In the genomic region with DNA sequence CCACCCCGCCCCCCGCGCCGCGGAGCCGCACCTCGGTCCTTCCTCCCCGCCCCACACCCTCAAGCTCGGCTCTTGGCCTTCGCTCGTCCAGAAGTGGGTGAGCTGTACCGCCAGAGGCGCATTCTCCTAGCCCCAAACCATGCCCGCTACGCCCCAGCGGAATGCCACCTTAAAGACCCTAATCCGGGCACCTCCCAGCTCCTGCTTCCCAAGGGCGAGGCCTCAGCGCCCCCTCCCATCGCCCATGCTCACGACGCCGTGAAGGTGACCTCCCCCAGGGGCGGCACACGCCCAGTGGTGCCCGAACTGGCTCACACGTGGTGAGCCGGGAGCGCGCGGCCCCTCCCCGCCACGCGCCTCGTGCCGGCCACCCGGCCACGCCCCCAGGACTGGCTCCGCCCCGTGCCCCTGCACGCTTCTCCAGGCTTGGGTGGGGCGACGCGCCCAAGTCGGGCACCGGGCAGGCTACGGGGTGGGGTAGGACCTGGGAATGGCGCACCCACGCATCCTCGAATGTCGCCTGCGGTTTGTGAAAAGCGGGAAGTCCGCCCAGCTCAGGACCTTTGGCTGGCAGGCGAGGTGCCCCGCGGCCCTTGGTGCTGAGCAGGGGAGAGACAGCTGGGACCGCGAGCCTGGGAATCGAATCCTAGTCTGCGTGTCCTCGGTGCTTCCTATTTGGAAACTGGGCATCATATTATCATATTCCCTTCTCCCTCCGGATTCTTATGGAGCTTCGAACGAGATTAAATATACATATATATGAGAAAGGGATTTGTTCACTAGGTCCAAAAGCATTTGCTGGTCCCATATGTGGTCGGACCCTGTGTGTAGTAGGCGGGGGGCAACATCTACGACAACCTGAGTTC, we compare ENCODE assay signal across 8 cellular contexts. TPM values are rescaled to one million over a fixed set of nuclear protein-coding genes. Genes with fewer than 3 reads are reported as not detected.
A peak's percentile ranks its signal among the peaks of the same experiment; 100 is the strongest.
DNase-seq lines count a peak whose midpoint lies in the region; ATAC-seq, FAIRE-seq and TF ChIP-seq lines count a peak whose summit lies in the region.

No MANE protein-coding gene starts in this region.

- peaks cover 7 to 29% of the 10 kb centered on the region in 2 experiments for H3K79me2 ChIP-seq in H1 (ENCODE audit: control insufficient read depth in 1 of 2, insufficient read depth in 2 of 2, low read length in 2 of 2)

- peaks cover 4 to 27% (median 17%) of the 10 kb centered on the region in 4 experiments for H3K4me1 ChIP-seq in H1 (replicated peaks in 1 of 4; ENCODE audit: control insufficient read depth in 3 of 4, insufficient read depth in 4 of 4, low read length in 3 of 4)

- peak overlapping the region; percentile 21 for H4K8ac ChIP-seq in H1 (ENCODE audit: extremely low read depth, insufficient read depth, low read length)

- peak; percentile 26 to 44 (median 33); a peak in 3 of 4 replicates for TF ChIP-seq CTCF in H1 (IDR thresholded peaks at IDR 0.05; ENCODE audit: control extremely low read depth in 1 of 3, insufficient read depth in 1 of 3, low read depth in 1 of 3, low read length in 3 of 3)

- peak overlapping the region; percentile 88 for H2BK5ac ChIP-seq in H1 (ENCODE audit: low read depth, low read length)

- peak overlapping the region; percentile 81 for H3K4ac ChIP-seq in H1 (replicated peaks; ENCODE audit: insufficient read length, low read depth, low read length)

- peak overlapping the region; percentile 24 for H2BK120ac ChIP-seq in H1 (replicated peaks; ENCODE audit: low read depth, low read length)

- WGBS in H1 (ENCODE audit: extremely low coverage in 1 of 2, insufficient coverage in 1 of 2, insufficient read length in 1 of 2, insufficient replicate concordance in 2 of 2, low coverage in 1 of 2, low lambda C conversion rate in 2 of 2, missing lambda C conversion rate in 1 of 2), 2 experiments: 2% methylated on average over 46 of the region's 68 CpGs; no CpG with 5 or more reads in 1 of the 2 experiments

- H2BK20ac ChIP-seq in H1 (ENCODE audit: low read length): no peak overlapping the region

- peak overlapping the region in 3 of 4 experiments; percentile 62 to 69 (median 67); a peak in 5 of 7 replicates for H3K9ac ChIP-seq in H1 (replicated peaks in 1 of 4; ENCODE audit: extremely low read depth in 1 of 4, low read depth in 3 of 4, low read length in 3 of 4)

- peak overlapping the region; percentile 59; the same call in 1 of the 2 replicates for H2AK5ac ChIP-seq in H1 (ENCODE audit: low read depth, low read length)

- no peak overlapping the region for H2AFZ ChIP-seq in H1 (ENCODE audit: low read length)

- H3K27me3 ChIP-seq in H1 (replicated peaks in 1 of 4; ENCODE audit: control insufficient read depth in 3 of 4, extremely low read depth in 1 of 4, insufficient read depth in 3 of 4, low read length in 3 of 4): no peaks in the 10 kb centered on the region

- peaks cover 9% of the 10 kb centered on the region; the same call in 1 of the 2 replicates for H3K23me2 ChIP-seq in H1 (ENCODE audit: low read depth, low read length)

- no peaks in the 10 kb centered on the region for H3K9me3 ChIP-seq in H1 (ENCODE audit: insufficient read depth in 2 of 2, low read depth in 1 of 2, low read length in 1 of 2)

- CTCF ChIA-PET in H1 (lab: Charles Lee; ENCODE audit: partially characterized antibody): interaction anchor here (0.7 to 5.7 kb wide), 8 partner anchors 15 to 98 kb away, joined by 3 to 36 read pairs (median 4); partner anchors contain the start of genes DEFB129 and ZCCHC3

- H3K23ac ChIP-seq in H1 (ENCODE audit: insufficient read length): no peak overlapping the region

- H3K56ac ChIP-seq in H1 (replicated peaks; ENCODE audit: insufficient read length, low read depth, low read length): peak overlapping the region; percentile 54

- H3K36me3 ChIP-seq in H1 (ENCODE audit: control insufficient read depth in 2 of 4, insufficient read depth in 4 of 4, low read length in 3 of 4): peaks cover 0 to 3% (median 0%) of the 10 kb centered on the region in 4 experiments; a peak in 1 of 8 replicates

- H3K18ac ChIP-seq in H1 (ENCODE audit: extremely low read depth, low read length): peak overlapping the region; percentile 98

- peak overlapping the region; percentile 60; the same call in 1 of the 2 replicates for H2BK12ac ChIP-seq in H1 (ENCODE audit: low read depth, low read length)

- H3K4me3 ChIP-seq in H1 (ENCODE audit: extremely low read depth in 1 of 4, insufficient read depth in 2 of 4, low read depth in 3 of 4, low read length in 4 of 4): peak overlapping the region; percentile 63 to 92 (median 73)

- peaks cover 7% of the 10 kb centered on the region for H3K79me1 ChIP-seq in H1 (ENCODE audit: low read depth, low read length)

- peak overlapping the region; percentile 69 for H3K27ac ChIP-seq in H1 (ENCODE audit: low read depth, low read length)

- H3K4me2 ChIP-seq in H1 (ENCODE audit: insufficient read depth in 1 of 2, low read depth in 2 of 2, low read length in 2 of 2): peak overlapping the region; percentile 84 to 92

- H3K14ac ChIP-seq in H1 (ENCODE audit: insufficient read length): no peak overlapping the region

- H2BK15ac ChIP-seq in H1 (ENCODE audit: low read length): peak overlapping the region; percentile 88; the same call in 1 of the 2 replicates

- peak overlapping the region; percentile 87 for H4K5ac ChIP-seq in H1 (ENCODE audit: insufficient read length, low read depth, low read length)

- H4K20me1 ChIP-seq in H1 (replicated peaks in 1 of 2; ENCODE audit: control insufficient read depth in 1 of 2, insufficient read depth in 2 of 2, low read length in 2 of 2): peaks cover 11 to 17% of the 10 kb centered on the region in 2 experiments

- TF ChIP-seq RAD21 in H1 (IDR thresholded peaks at IDR 0.05 in 1 of 2, conservative IDR thresholded peaks at IDR 0.05 in 1 of 2; ENCODE audit: low read depth in 2 of 2, low read length in 2 of 2): peak; percentile 20 to 42

- POLR2A ChIA-PET in H1 (lab: Charles Lee; ENCODE audit: partially characterized antibody): interaction anchor here (0.8 to 7.7 kb wide), 21 partner anchors 9 to 220 kb away, joined by 3 to 97 read pairs (median 5); partner anchors contain the start of genes CSNK2A1, NRSN2 and TRIB3

- peak overlapping the region; percentile 98 for H4K91ac ChIP-seq in H1 (replicated peaks; ENCODE audit: insufficient read length, low read length)

- peak; percentile 44 for ATAC-seq in GM19467 (IDR thresholded peaks at IDR 0.05; ENCODE audit: unreplicated experiment)

- TF ChIP-seq EP300 in H1 (IDR thresholded peaks at IDR 0.05; ENCODE audit: borderline replicate concordance in 1 of 2, low read depth in 2 of 2, low read length in 2 of 2): peak in 1 of 2 experiments; percentile 22; a peak in 1 of 3 replicates

- no peak for FAIRE-seq in H1 (lab: Jason Lieb, UNC)

- DNase-seq in COR-L47 (lab: John Stamatoyannopoulos, UW) (peak; percentile 93), HS-27A (ENCODE audit: low read depth) (peak; percentile 86), NOMO-1 (lab: John Stamatoyannopoulos, UW; ENCODE audit: unreplicated experiment in 2 of 2) (peak; percentile 74 to 84), H1 (ENCODE audit: low read depth in 1 of 2, low spot score in 2 of 2) (peak in 1 of 2 experiments; percentile 95), mesenteric fat pad (ENCODE audit: low spot score) (peak; percentile 98)
- DNase-seq in activated CD8-positive, alpha-beta memory T cell treated with anti-CD3 and anti-CD28 coated beads for 4 hours (ENCODE audit: low read depth in 2 of 2): peak; percentile 83 to 86
- DNase-seq in stimulated activated CD8-positive, alpha-beta memory T cell treated with anti-CD3 and anti-CD28 coated beads, Interleukin-15, amount 100 ng/mL, for 1 hour (ENCODE audit: low read depth): peak; percentile 79

- peak in 1 of 2 experiments; percentile 56; a peak in 2 of 3 replicates for TF ChIP-seq POLR2A in H1 (IDR thresholded peaks at IDR 0.05; ENCODE audit: control extremely low read depth in 1 of 2, low read depth in 2 of 2, low read length in 2 of 2)

RNA-seq across cellular contexts. Expression of gene SOX12, which starts 0.9 kb away (rescaled TPM):
- total RNA-seq in H1 (2021; fragmentation: NEBNext Ultra II Directional; extraction: Animal tissue kit (Norgen Biotek cat#: 25700)): 63.0 and 66.1 TPM in 2 replicates
- polyA plus RNA-seq in H1 (2011; rRNA removed): 6.4 and 14.4 TPM in 2 replicates
- 9.3 TPM for polyA plus RNA-seq in H1 (2011; cell fraction: cytosol; rRNA removed)
- polyA plus RNA-seq in H1 (2011; cell fraction: nucleus; rRNA removed): 20.6 TPM
- polyA plus RNA-seq in H1 (2012, experiment 1 of 2): 28.3 to 39.1 TPM (median 34.8 TPM) in 4 replicates
- 27.6 TPM for polyA plus RNA-seq in H1 (2012, experiment 2 of 2)
- 34.1 TPM for polyA plus RNA-seq in H1 (2013, experiment 1 of 2)
- 34.4 TPM for polyA plus RNA-seq in H1 (2013, experiment 2 of 2)
- polyA minus RNA-seq in H1 (2011; rRNA and poly(A)+ RNA removed): 2.9 and 6.2 TPM in 2 replicates
- polyA minus RNA-seq in H1 (2011; cell fraction: cytosol; rRNA and poly(A)+ RNA removed): 16.2 TPM
- polyA minus RNA-seq in H1 (2011; cell fraction: nucleus; rRNA and poly(A)+ RNA removed): 11.5 TPM
- total RNA-seq in mesenteric fat pad: 8.5 TPM

RNA-seq across cellular contexts. Expression of gene NRSN2, which starts 22.5 kb away (rescaled TPM):
- 15.0 and 19.4 TPM in 2 replicates for total RNA-seq in H1 (2021; fragmentation: NEBNext Ultra II Directional; extraction: Animal tissue kit (Norgen Biotek cat#: 25700))
- 33.3 and 41.9 TPM in 2 replicates for polyA plus RNA-seq in H1 (2011; rRNA removed)
- 25.4 TPM for polyA plus RNA-seq in H1 (2011; cell fraction: cytosol; rRNA removed)
- polyA plus RNA-seq in H1 (2011; cell fraction: nucleus; rRNA removed): 20.5 TPM
- 17.4 to 24.3 TPM (median 23.5 TPM) in 4 replicates for polyA plus RNA-seq in H1 (2012, experiment 1 of 2)
- 23.4 TPM for polyA plus RNA-seq in H1 (2012, experiment 2 of 2)
- polyA plus RNA-seq in H1 (2013, experiment 1 of 2): 19.3 TPM
- 21.8 TPM for polyA plus RNA-seq in H1 (2013, experiment 2 of 2)
- polyA minus RNA-seq in H1 (2011; rRNA and poly(A)+ RNA removed): 11.8 and 15.0 TPM in 2 replicates
- polyA minus RNA-seq in H1 (2011; cell fraction: cytosol; rRNA and poly(A)+ RNA removed): 16.5 TPM
- polyA minus RNA-seq in H1 (2011; cell fraction: nucleus; rRNA and poly(A)+ RNA removed): 8.1 TPM
- 21.3 TPM for total RNA-seq in mesenteric fat pad

RNA-seq across cellular contexts. Expression of gene ZCCHC3, which starts 27.0 kb away (rescaled TPM):
- 52.4 and 54.0 TPM in 2 replicates for total RNA-seq in H1 (2021; fragmentation: NEBNext Ultra II Directional; extraction: Animal tissue kit (Norgen Biotek cat#: 25700))
- polyA plus RNA-seq in H1 (2011; rRNA removed): 33.7 and 34.0 TPM in 2 replicates
- 40.1 TPM for polyA plus RNA-seq in H1 (2011; cell fraction: cytosol; rRNA removed)
- polyA plus RNA-seq in H1 (2011; cell fraction: nucleus; rRNA removed): 23.6 TPM
- polyA plus RNA-seq in H1 (2012, experiment 1 of 2): 41.3 to 45.9 TPM (median 42.1 TPM) in 4 replicates
- 43.6 TPM for polyA plus RNA-seq in H1 (2012, experiment 2 of 2)
- polyA plus RNA-seq in H1 (2013, experiment 1 of 2): 36.6 TPM
- 39.0 TPM for polyA plus RNA-seq in H1 (2013, experiment 2 of 2)
- polyA minus RNA-seq in H1 (2011; rRNA and poly(A)+ RNA removed): 14.9 and 15.4 TPM in 2 replicates
- 24.4 TPM for polyA minus RNA-seq in H1 (2011; cell fraction: cytosol; rRNA and poly(A)+ RNA removed)
- polyA minus RNA-seq in H1 (2011; cell fraction: nucleus; rRNA and poly(A)+ RNA removed): 13.9 TPM
- 9.1 TPM for total RNA-seq in mesenteric fat pad

RNA-seq across cellular contexts. Expression of gene C20orf96, which starts 33.9 kb away (rescaled TPM):
- total RNA-seq in H1 (2021; fragmentation: NEBNext Ultra II Directional; extraction: Animal tissue kit (Norgen Biotek cat#: 25700)): 21.0 and 22.7 TPM in 2 replicates
- polyA plus RNA-seq in H1 (2011; rRNA removed): 19.2 and 19.3 TPM in 2 replicates
- polyA plus RNA-seq in H1 (2011; cell fraction: cytosol; rRNA removed): 21.3 TPM
- 22.3 TPM for polyA plus RNA-seq in H1 (2011; cell fraction: nucleus; rRNA removed)
- 20.5 to 28.5 TPM (median 26.2 TPM) in 4 replicates for polyA plus RNA-seq in H1 (2012, experiment 1 of 2)
- 20.8 TPM for polyA plus RNA-seq in H1 (2012, experiment 2 of 2)
- polyA plus RNA-seq in H1 (2013, experiment 1 of 2): 23.3 TPM
- polyA plus RNA-seq in H1 (2013, experiment 2 of 2): 22.8 TPM
- 9.5 and 10.5 TPM in 2 replicates for polyA minus RNA-seq in H1 (2011; rRNA and poly(A)+ RNA removed)
- 7.7 TPM for polyA minus RNA-seq in H1 (2011; cell fraction: cytosol; rRNA and poly(A)+ RNA removed)
- 8.2 TPM for polyA minus RNA-seq in H1 (2011; cell fraction: nucleus; rRNA and poly(A)+ RNA removed)
- 5.0 TPM for total RNA-seq in mesenteric fat pad

RNA-seq across cellular contexts. Expression of gene TRIB3, which starts 56.1 kb away (rescaled TPM):
- 9.0 and 10.1 TPM in 2 replicates for total RNA-seq in H1 (2021; fragmentation: NEBNext Ultra II Directional; extraction: Animal tissue kit (Norgen Biotek cat#: 25700))
- polyA plus RNA-seq in H1 (2011; rRNA removed): 17.1 and 30.0 TPM in 2 replicates
- 20.6 TPM for polyA plus RNA-seq in H1 (2011; cell fraction: cytosol; rRNA removed)
- polyA plus RNA-seq in H1 (2011; cell fraction: nucleus; rRNA removed): 22.8 TPM
- polyA plus RNA-seq in H1 (2012, experiment 1 of 2): 4.7 to 10.2 TPM (median 8.5 TPM) in 4 replicates
- polyA plus RNA-seq in H1 (2012, experiment 2 of 2): 11.2 TPM
- 8.1 TPM for polyA plus RNA-seq in H1 (2013, experiment 1 of 2)
- 8.1 TPM for polyA plus RNA-seq in H1 (2013, experiment 2 of 2)
- polyA minus RNA-seq in H1 (2011; rRNA and poly(A)+ RNA removed): 10.1 and 14.9 TPM in 2 replicates
- polyA minus RNA-seq in H1 (2011; cell fraction: cytosol; rRNA and poly(A)+ RNA removed): 11.1 TPM
- 7.7 TPM for polyA minus RNA-seq in H1 (2011; cell fraction: nucleus; rRNA and poly(A)+ RNA removed)
- 9.4 TPM for total RNA-seq in mesenteric fat pad
